ENCODE assay signal across 8 cellular contexts in genomic region chr5:157273131-157273556, GRCh38. TPM values are rescaled to one million over a fixed set of nuclear protein-coding genes. Genes with fewer than 3 reads are reported as not detected.
DNase-seq lines count a peak whose midpoint lies in the region; ATAC-seq and TF ChIP-seq lines count a peak whose summit lies in the region.

No MANE protein-coding gene starts in this region.

- ATAC-seq in HG03064 (IDR thresholded peaks at IDR 0.05; ENCODE audit: low read depth, unreplicated experiment) (peak; percentile 45), T-cell (replicated peaks in 1 of 4) (no peak), upper lobe of right lung (peak; percentile 74)

- H3K27me3 ChIP-seq in upper lobe of right lung, result no peaks in the 10 kb centered on the region

- no peak overlapping the region for H3K4me3 ChIP-seq in upper lobe of right lung

- H3K4me3 Mint-ChIP-seq in T-cell (peak overlapping the region; percentile 54 to 92 (median 65)), Calu3 (ENCODE audit: low read depth, unreplicated experiment) (no peak overlapping the region)

- POLR2A ChIA-PET in T-cell (lab: Charles Lee), result interaction anchor here (0.6 to 3.2 kb wide), 11 partner anchors 9 to 130 kb away, joined by 3 to 10 read pairs (median 4); partner anchors contain the start of gene MED7 (in 1 of the 2)

- H3K9me3 ChIP-seq in upper lobe of right lung, result no peaks in the 10 kb centered on the region

- no peaks in the 10 kb centered on the region for H3K36me3 ChIP-seq in upper lobe of right lung

- peaks cover 4% of the 10 kb centered on the region for H3K4me1 ChIP-seq in upper lobe of right lung

- no peak overlapping the region for H3K27ac ChIP-seq in upper lobe of right lung

- TF ChIP-seq CTCF in upper lobe of right lung (IDR thresholded peaks at IDR 0.05) (no peak), Calu3 (IDR thresholded peaks at IDR 0.05; ENCODE audit: unreplicated experiment) (no peak)

- H3K4me1 Mint-ChIP-seq in T-cell (peaks cover 89 to 92% (median 91%) of the 10 kb centered on the region in 3 donors), Calu3 (ENCODE audit: low read depth, unreplicated experiment) (peaks cover 16% of the 10 kb centered on the region)

- CTCF ChIA-PET in T-cell (lab: Charles Lee) (interaction anchor here (0.6 to 3.0 kb wide), 10 partner anchors 10 to 130 kb away, joined by 3 to 30 read pairs (median 5); partner anchors contain the start of genes ITK (in 1 of the 2) and MED7 (in 1 of the 2)), Calu3 (lab: Charles Lee) (interaction anchor here (1.0 kb wide), 1 partner anchor 14 kb away, joined by 3 read pairs; no protein-coding TSS in a partner anchor)

- DNase-seq in stimulated activated CD4-positive, alpha-beta T cell treated with anti-CD3 and anti-CD28 coated beads, Interleukin-4, amount 100 ng/mL, for 1 hour, result peak; percentile 24
- DNase-seq in stimulated activated CD4-positive, alpha-beta T cell treated with anti-CD3 and anti-CD28 coated beads, Interleukin-1b, Interleukin-23, amount 100 ng/mL, for 48 hours, result no peak
- DNase-seq in T-cell (peak in 3 of 34 experiments; percentile 15 to 26 (median 21)), upper lobe of right lung (no peak), NCI-H128 (lab: John Stamatoyannopoulos, UW; ENCODE audit: unreplicated experiment) (no peak), Calu3 (no peak)
- no peak for DNase-seq in stimulated activated CD4-positive, alpha-beta T cell treated with anti-CD3 and anti-CD28 coated beads, Interleukin-12 subunit alpha, Interleukin-12 subunit beta, amount 100 ng/mL, for 4 hours

- intact Hi-C loops in upper lobe of right lung (cut with DNase I) (no loop called here), Calu3 (cut with micrococcal nuclease; ENCODE audit: unreplicated experiment) (no loop called here)

- H3K9me3 Mint-ChIP-seq in T-cell (no peaks in the 10 kb centered on the region), Calu3 (ENCODE audit: low read depth, unreplicated experiment) (no peaks in the 10 kb centered on the region)

- H3K27me3 Mint-ChIP-seq in T-cell (no peaks in the 10 kb centered on the region), Calu3 (ENCODE audit: unreplicated experiment) (no peaks in the 10 kb centered on the region)

- BruUV-seq in Calu3 (replicated peaks; lab: Mats Ljungman, UMichigan), result no TSS peak

- H3K27ac Mint-ChIP-seq in T-cell (peak overlapping the region; percentile 91 to 99), Calu3 (ENCODE audit: unreplicated experiment) (no peak overlapping the region)

- H3K36me3 Mint-ChIP-seq in T-cell, result peaks cover 26% of the 10 kb centered on the region
- no peaks in the 10 kb centered on the region for H3K36me3 Mint-ChIP-seq in Calu3 (ENCODE audit: insufficient read depth, unreplicated experiment)

RNA-seq across cellular contexts. Expression of gene CYFIP2, which starts 7.2 kb away (rescaled TPM):
- total RNA-seq in T-cell (100 to 1,000 TPM; 362 to 497 (median 398) TPM), upper lobe of right lung (37.1 TPM), Calu3 (2022) (37.8 and 38.8 TPM in 2 replicates)

Comparison
In these comparisons a context has a peak if more than half of its experiments do, and no peak if none do; other contexts are left out.
1. ATAC-seq: peak in HG03064 (single experiment) and upper lobe of right lung (single experiment); none in T-cell (0 of 4).